In the genomic region with DNA sequence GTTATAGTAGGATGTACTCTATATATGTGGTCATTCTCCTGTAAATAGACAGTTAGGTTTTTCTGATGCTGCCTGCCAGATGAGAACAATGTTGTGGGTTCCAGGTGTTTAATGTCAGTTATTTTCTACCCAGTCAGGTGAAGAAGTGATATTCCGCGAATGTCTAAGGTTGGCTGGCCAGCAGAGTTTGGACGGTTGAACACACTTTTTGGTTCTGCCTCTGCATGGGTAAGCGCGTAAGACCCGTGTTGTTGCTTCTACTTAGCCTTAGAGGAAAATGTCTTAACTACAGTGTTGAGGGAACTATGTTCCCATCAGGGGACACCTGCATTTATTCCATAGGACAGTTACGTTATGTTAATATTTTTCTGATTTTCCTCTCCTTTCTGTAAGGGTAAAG, we compare ENCODE assay signal across 12 cellular contexts.
A peak's percentile ranks its signal among the peaks of the same experiment; 100 is the strongest.
DNase-seq lines count a peak whose midpoint lies in the region; ATAC-seq and TF ChIP-seq lines count a peak whose summit lies in the region.
"Had no signal": no experiment of that assay in that cellular context is flagged by ENCODE, and none has a peak within 500 bp of the region (broad histone marks: within the 10 kb centered on the region; RNA-seq: fewer than 3 reads in every experiment).

No MANE protein-coding gene starts in this region.

- H3F3A ChIP-seq in DOHH2 (ENCODE audit: control insufficient read depth, insufficient read depth): peaks cover 51% of the 10 kb centered on the region
- peaks cover 13% of the 10 kb centered on the region for H3F3A ChIP-seq in OCI-LY1 (ENCODE audit: insufficient read depth, low read length)

- peaks cover 0 to 11% (median 0%) of the 10 kb centered on the region in 3 donors for H3K27me3 Mint-ChIP-seq in naive B cell

- H2AFZ ChIP-seq in OCI-LY1 (ENCODE audit: low read length): no peak overlapping the region

- H3K79me2 ChIP-seq in DOHH2 (ENCODE audit: control insufficient read depth, low read length): no peaks in the 10 kb centered on the region
- H3K79me2 ChIP-seq in OCI-LY1 (ENCODE audit: insufficient read depth, low read length): peaks cover 9% of the 10 kb centered on the region; the same call in 1 of the 2 replicates

- peaks cover 21 to 45% (median 28%) of the 10 kb centered on the region in 3 donors for H3K4me1 Mint-ChIP-seq in naive B cell

- H3K9me2 ChIP-seq in DOHH2 (replicated peaks; ENCODE audit: control insufficient read depth, low read length) (no peaks in the 10 kb centered on the region), OCI-LY1 (ENCODE audit: low read depth, low read length) (no peaks in the 10 kb centered on the region)

- peak overlapping the region in 2 of 8 donors; percentile 9 to 24 for H3K4me3 Mint-ChIP-seq in naive B cell
- H3K4me3 Mint-ChIP-seq: CD4-positive, CD25-positive, alpha-beta regulatory T cell; HFFc6 had no signal

- H3K27ac ChIP-seq in DOHH2 (ENCODE audit: low read depth, low read length) (peak overlapping the region; percentile 97), OCI-LY1 (ENCODE audit: low read depth, low read length, poor library complexity, severe bottlenecking) (peak overlapping the region; percentile 97)
- H3K27ac ChIP-seq: HL-60 had no signal

- H4K20me1 ChIP-seq in DOHH2 (ENCODE audit: control insufficient read depth, insufficient read depth, low read depth, low read length) (no peaks in the 10 kb centered on the region), OCI-LY1 (ENCODE audit: insufficient read depth, low read length) (no peaks in the 10 kb centered on the region)

- TF ChIP-seq CTCF in DOHH2 (IDR thresholded peaks at IDR 0.05; ENCODE audit: low read depth, low read length, poor library complexity, severe bottlenecking) (no peak), OCI-LY1 (IDR thresholded peaks at IDR 0.05; ENCODE audit: low read length) (no peak)

- H3K27me3 ChIP-seq in DOHH2 (ENCODE audit: control insufficient read depth, low read length) (no peaks in the 10 kb centered on the region), OCI-LY1 (ENCODE audit: insufficient read depth, low read length) (no peaks in the 10 kb centered on the region)

- H3K36me3 Mint-ChIP-seq in naive B cell: no peaks in the 10 kb centered on the region
- H3K36me3 Mint-ChIP-seq: CD4-positive, CD25-positive, alpha-beta regulatory T cell had no signal

- H3K9ac ChIP-seq in OCI-LY1 (ENCODE audit: low read length): peak overlapping the region; percentile 78

- peak; percentile 27 for DNase-seq in naive B cell
- no peak for DNase-seq in SW 1271 (lab: John Stamatoyannopoulos, UW)
- no peak for DNase-seq in amygdala (lab: John Stamatoyannopoulos, UW)
- DNase-seq: CD4-positive, CD25-positive, alpha-beta regulatory T cell; HCEC 1CT; HFFc6 had no signal

- H3K4me2 ChIP-seq in DOHH2 (ENCODE audit: low read length) (peak overlapping the region; percentile 65), OCI-LY1 (ENCODE audit: low read length) (peak overlapping the region; percentile 79)
- H3K4me2 ChIP-seq: A549 had no signal

- H3K4me3 ChIP-seq in DOHH2 (ENCODE audit: low read length): peak overlapping the region; percentile 57
- H3K4me3 ChIP-seq in OCI-LY1 (ENCODE audit: low read depth, low read length, poor library complexity, severe bottlenecking): peak overlapping the region; percentile 56
- H3K4me3 ChIP-seq: A549, K562 had no signal

- H3K27ac Mint-ChIP-seq in naive B cell: peak overlapping the region; percentile 8 to 70 (median 53)
- H3K27ac Mint-ChIP-seq: CD4-positive, CD25-positive, alpha-beta regulatory T cell; HFFc6 had no signal

- no peaks in the 10 kb centered on the region; the same call in 1 of the 2 replicates for H3K36me3 ChIP-seq in DOHH2 (ENCODE audit: control insufficient read depth, low read length)
- no peaks in the 10 kb centered on the region for H3K36me3 ChIP-seq in OCI-LY1 (ENCODE audit: insufficient read depth, low read length)

- no peaks in the 10 kb centered on the region for H3K9me3 Mint-ChIP-seq in naive B cell
- H3K9me3 Mint-ChIP-seq: HFFc6 had no signal

- ATAC-seq in naive B cell (ENCODE audit: low read depth in 2 of 2) (peak in 1 of 2 donors; percentile 16), GM21529 (IDR thresholded peaks at IDR 0.05; ENCODE audit: unreplicated experiment) (no peak)
- ATAC-seq: A549, K562 had no signal

- H3K4me1 ChIP-seq in DOHH2 (ENCODE audit: control insufficient read depth, low read length): peaks cover 99% of the 10 kb centered on the region
- peaks cover 96% of the 10 kb centered on the region for H3K4me1 ChIP-seq in OCI-LY1 (ENCODE audit: insufficient read depth, low read length, severe bottlenecking)

- H3K9me3 ChIP-seq in DOHH2 (ENCODE audit: control insufficient read depth, insufficient read depth, low read length): no peaks in the 10 kb centered on the region
- H3K9me3 ChIP-seq in OCI-LY1 (ENCODE audit: low read length): no peaks in the 10 kb centered on the region
- H3K9me3 ChIP-seq: A549 had no signal
